17 cellular contexts compared by ENCODE assay signal in the genomic region with DNA sequence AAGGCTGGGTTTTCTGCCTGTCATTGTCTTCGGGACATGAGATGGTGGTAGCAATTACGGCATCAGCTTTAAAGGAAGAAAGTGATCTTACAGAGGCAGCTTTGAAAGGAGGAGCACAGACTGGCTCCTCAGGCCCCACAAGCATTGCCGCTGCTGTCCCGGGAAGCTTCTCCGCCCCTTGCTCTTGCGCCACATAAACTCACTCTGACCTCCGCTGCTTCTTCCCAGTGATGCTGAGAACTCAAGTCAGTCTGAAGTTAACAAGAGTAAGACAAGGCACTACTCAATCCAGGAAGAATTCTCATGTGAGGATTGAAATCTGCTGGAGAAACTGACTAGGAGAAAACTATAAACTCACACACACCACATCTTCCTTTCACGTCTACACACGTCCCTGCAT.
A peak's percentile ranks its signal among the peaks of the same experiment; 100 is the strongest.
DNase-seq lines count a peak whose midpoint lies in the region; ATAC-seq and TF ChIP-seq lines count a peak whose summit lies in the region.
"Had no signal": no experiment of that assay in that cellular context is flagged by ENCODE, and none has a peak within 500 bp of the region (broad histone marks: within the 10 kb centered on the region; RNA-seq: fewer than 3 reads in every experiment).

No MANE protein-coding gene starts in this region.

- H2BK20ac ChIP-seq in IMR-90 (ENCODE audit: low read depth, low read length): no peak overlapping the region

- H3K36me3 ChIP-seq in IMR-90 (ENCODE audit: control insufficient read depth, insufficient read depth, low read length): no peaks in the 10 kb centered on the region
- H3K36me3 ChIP-seq in mesenchymal stem cell (ENCODE audit: control insufficient read depth in 1 of 2, insufficient read depth in 2 of 2, low read depth in 1 of 2, low read length in 2 of 2): peaks cover 0 to 10% of the 10 kb centered on the region in 2 experiments
- H3K36me3 ChIP-seq in stomach: no peaks in the 10 kb centered on the region
- H3K36me3 ChIP-seq: MG63, SJCRH30 had no signal

- peak; percentile 89 for ATAC-seq in IMR-90 (ENCODE audit: low read depth)
- ATAC-seq: natural killer cell had no signal

- H3K4me1 ChIP-seq in IMR-90 (ENCODE audit: control insufficient read depth, insufficient read depth, low read length) (peaks cover 9% of the 10 kb centered on the region), mesenchymal stem cell (ENCODE audit: control insufficient read depth, insufficient read depth, low read depth, low read length) (no peaks in the 10 kb centered on the region), stomach (no peaks in the 10 kb centered on the region)
- H3K4me1 ChIP-seq: SJCRH30 had no signal

- no peak for TF ChIP-seq RAD21 in IMR-90 (IDR thresholded peaks at IDR 0.05; ENCODE audit: low read length)

- H3K27me3 ChIP-seq in IMR-90 (ENCODE audit: control insufficient read depth, insufficient read depth, low read length) (no peaks in the 10 kb centered on the region), mesenchymal stem cell (ENCODE audit: control insufficient read depth in 1 of 2, insufficient read depth in 1 of 2, low read length in 2 of 2) (no peaks in the 10 kb centered on the region), stomach (no peaks in the 10 kb centered on the region)
- H3K27me3 ChIP-seq: MG63, SJCRH30 had no signal

- H3K56ac ChIP-seq in IMR-90 (ENCODE audit: extremely low read depth, insufficient read depth, low read length): no peak overlapping the region

- dilution Hi-C loops in IMR-90 (cut with HindIII; ENCODE audit: low sequenced_read_pairs, unreplicated experiment): no loop called here

- no peak for TF ChIP-seq POLR2A in IMR-90 (IDR thresholded peaks at IDR 0.05; ENCODE audit: low read depth, low read length)
- no peak for TF ChIP-seq POLR2A in stomach (IDR thresholded peaks at IDR 0.05)

- peak overlapping the region; percentile 3 for H2AFZ ChIP-seq in IMR-90 (replicated peaks; ENCODE audit: low read length, poor library complexity)
- no peak overlapping the region for H2AFZ ChIP-seq in mesenchymal stem cell (ENCODE audit: low read depth, low read length)

- no peak overlapping the region for H2AK9ac ChIP-seq in IMR-90 (replicated peaks; ENCODE audit: low read depth, low read length, poor library complexity)

- DNase-seq in IMR-90: peak; percentile 67
- DNase-seq in fibroblast of peridontal ligament (ENCODE audit: extremely low read depth): peak; percentile 71
- DNase-seq in mesenchymal stem cell: peak; percentile 56
- DNase-seq in SHP77 treated with DMSO at 0.1 percent for 48 hours (lab: John Stamatoyannopoulos, UW): no peak
- no peak for DNase-seq in stomach
- DNase-seq in NCI-H2081 (lab: John Stamatoyannopoulos, UW): no peak
- no peak for DNase-seq in amniotic stem cell (lab: John Stamatoyannopoulos, UW)
- DNase-seq: anterior cingulate cortex, COR-L47, natural killer cell, NCI-H1930, NCI-H524 treated with DMSO at 0.1 percent for 48 hours, posterior cingulate gyrus, SJCRH30 had no signal

- H2BK12ac ChIP-seq in mesenchymal stem cell (ENCODE audit: low read length in 2 of 2): no peak overlapping the region

- no peak for TF ChIP-seq EP300 in stomach (IDR thresholded peaks at IDR 0.05)

- CTCF ChIA-PET in IMR-90 (lab: Yijun Ruan, JAX): interaction anchor here (1.0 kb wide), 1 partner anchor 20 kb away, joined by 3 read pairs; no protein-coding TSS in a partner anchor

- H3K27ac ChIP-seq in IMR-90 (ENCODE audit: insufficient read depth, low read length) (peak overlapping the region; percentile 65; the same call in 1 of the 2 replicates), VCaP (peak overlapping the region; percentile 30; the same call in 1 of the 2 replicates), mesenchymal stem cell (ENCODE audit: low read length, poor library complexity, severe bottlenecking) (no peak overlapping the region), stomach (no peak overlapping the region)
- H3K27ac ChIP-seq: SJCRH30 had no signal

- H3K23ac ChIP-seq in IMR-90 (ENCODE audit: low read depth, low read length) (no peak overlapping the region; the same call in 1 of the 2 replicates), mesenchymal stem cell (ENCODE audit: low read length in 2 of 2) (no peak overlapping the region)

- H4K91ac ChIP-seq in IMR-90 (ENCODE audit: insufficient read depth, low read depth, low read length) (no peak overlapping the region), mesenchymal stem cell (ENCODE audit: low read length) (no peak overlapping the region)

- H4K5ac ChIP-seq in IMR-90 (ENCODE audit: low read depth, low read length): no peak overlapping the region

- H4K20me1 ChIP-seq in IMR-90 (ENCODE audit: insufficient read depth, low read length): no peaks in the 10 kb centered on the region

- no peak for TF ChIP-seq CTCF in IMR-90 (conservative IDR thresholded peaks at IDR 0.05; ENCODE audit: low read depth, low read length)
- no peak for TF ChIP-seq CTCF in VCaP (conservative IDR thresholded peaks at IDR 0.05)
- no peak for TF ChIP-seq CTCF in stomach (IDR thresholded peaks at IDR 0.05)

- H2AK5ac ChIP-seq in IMR-90 (ENCODE audit: low read depth, low read length) (peak overlapping the region; percentile 0; the same call in 1 of the 2 replicates), mesenchymal stem cell (ENCODE audit: low read length, severe bottlenecking) (no peak overlapping the region)

- 0 out of 2 replicates have a peak overlapping the region, but pooled peaks have one; percentile 32 for H3K4me2 ChIP-seq in IMR-90 (ENCODE audit: low read depth, low read length)
- no peak overlapping the region for H3K4me2 ChIP-seq in mesenchymal stem cell (ENCODE audit: low read length, poor library complexity, severe bottlenecking)

- H3K4me3 ChIP-seq in IMR-90 (ENCODE audit: insufficient read depth, low read depth, low read length): no peak overlapping the region
- no peak overlapping the region for H3K4me3 ChIP-seq in mesenchymal stem cell (ENCODE audit: insufficient read depth in 1 of 2, low read depth in 1 of 2, low read length in 2 of 2)
- no peak overlapping the region for H3K4me3 ChIP-seq in stomach
- H3K4me3 ChIP-seq: MG63, SJCRH30, skin epidermis had no signal

- no peak overlapping the region for H3K14ac ChIP-seq in IMR-90 (replicated peaks; ENCODE audit: low read depth, low read length)
- H3K14ac ChIP-seq in mesenchymal stem cell (ENCODE audit: low read length in 2 of 2): no peak overlapping the region

- H3K9ac ChIP-seq in IMR-90 (ENCODE audit: low read depth, low read length): peak overlapping the region; percentile 9; the same call in 1 of the 2 replicates
- H3K9ac ChIP-seq in mesenchymal stem cell (ENCODE audit: low read length): peak overlapping the region; percentile 27

- no peak overlapping the region for H3K4ac ChIP-seq in IMR-90 (ENCODE audit: low read depth, low read length)
- no peak overlapping the region for H3K4ac ChIP-seq in mesenchymal stem cell (ENCODE audit: low read depth in 1 of 2, low read length in 2 of 2)

- in situ Hi-C loops in IMR-90 (cut with MboI; ENCODE audit: low sequenced_read_pairs): no loop called here

- intact Hi-C loops in IMR-90 (cut with micrococcal nuclease) (no loop called here), stomach (cut with DNase I; ENCODE audit: low total_unique reads) (no loop called here)

- POLR2A ChIA-PET in IMR-90 (lab: Charles Lee; ENCODE audit: unreplicated experiment): no interaction called here

- H3K9me3 ChIP-seq in IMR-90 (ENCODE audit: control insufficient read depth, insufficient read depth, low read length) (no peaks in the 10 kb centered on the region), mesenchymal stem cell (ENCODE audit: control insufficient read depth, low read length) (no peaks in the 10 kb centered on the region), stomach (no peaks in the 10 kb centered on the region)
- H3K9me3 ChIP-seq: MG63, SJCRH30 had no signal

- H3K9me1 ChIP-seq in IMR-90 (ENCODE audit: insufficient read depth, low read length): peaks cover 3% of the 10 kb centered on the region; the same call in 1 of the 2 replicates

- H2BK15ac ChIP-seq in IMR-90 (ENCODE audit: low read depth, low read length) (no peak overlapping the region), mesenchymal stem cell (ENCODE audit: low read depth, poor library complexity, severe bottlenecking) (no peak overlapping the region)

- H3K18ac ChIP-seq in IMR-90 (ENCODE audit: low read depth, low read length): peak overlapping the region; percentile 16; the same call in 1 of the 2 replicates
- H3K18ac ChIP-seq in mesenchymal stem cell (ENCODE audit: low read depth in 1 of 2, low read length in 2 of 2): no peak overlapping the region

- no CpG with 5 or more reads among the region's 9 CpGs for WGBS in IMR-90 (ENCODE audit: extremely low coverage in 2 of 2, insufficient read length in 1 of 2), 2 experiments
- WGBS in mesenchymal stem cell: 92% methylated on average over 7 of the region's 9 CpGs
- WGBS in stomach, 5 donors: 74 to 89% (median 87%) methylated on average over 9 of the region's 9 CpGs

- H4K8ac ChIP-seq in IMR-90 (ENCODE audit: low read depth in 2 of 2, low read length in 2 of 2) (peak overlapping the region in 1 of 2 experiments; percentile 50; a peak in 1 of 4 replicates), mesenchymal stem cell (ENCODE audit: low read length) (no peak overlapping the region)

- H2BK5ac ChIP-seq in IMR-90 (ENCODE audit: low read depth, low read length, poor library complexity, severe bottlenecking) (no peak overlapping the region), mesenchymal stem cell (ENCODE audit: low read depth, low read length, poor library complexity, severe bottlenecking) (no peak overlapping the region)

- BruUV-seq in IMR-90 (replicated peaks; lab: Mats Ljungman, UMichigan): no TSS peak

- H3K79me1 ChIP-seq in IMR-90 (ENCODE audit: low read depth in 1 of 2, low read length in 2 of 2): no peaks in the 10 kb centered on the region
- H3K79me1 ChIP-seq in mesenchymal stem cell (replicated peaks; ENCODE audit: low read length, poor library complexity, severe bottlenecking): no peaks in the 10 kb centered on the region

- no peak overlapping the region for H2BK120ac ChIP-seq in IMR-90 (ENCODE audit: low read depth, low read length)
- no peak overlapping the region for H2BK120ac ChIP-seq in mesenchymal stem cell (ENCODE audit: low read depth, low read length)

TF ChIP-seq in IMR-90, 13 proteins besides CTCF, POLR2A, EP300 and RAD21:
- no peak for TF ChIP-seq FOS (IDR thresholded peaks at IDR 0.05; ENCODE audit: low read depth, low read length)
- TF ChIP-seq CEBPB (IDR thresholded peaks at IDR 0.05; ENCODE audit: low read depth, low read length): peak; percentile 85
- TF ChIP-seq NFE2L2 (IDR thresholded peaks at IDR 0.05; ENCODE audit: low read depth, low read length): no peak
- TF ChIP-seq SMC3 (IDR thresholded peaks at IDR 0.05; ENCODE audit: low read depth, low read length): no peak
- TF ChIP-seq, protein P1, sequence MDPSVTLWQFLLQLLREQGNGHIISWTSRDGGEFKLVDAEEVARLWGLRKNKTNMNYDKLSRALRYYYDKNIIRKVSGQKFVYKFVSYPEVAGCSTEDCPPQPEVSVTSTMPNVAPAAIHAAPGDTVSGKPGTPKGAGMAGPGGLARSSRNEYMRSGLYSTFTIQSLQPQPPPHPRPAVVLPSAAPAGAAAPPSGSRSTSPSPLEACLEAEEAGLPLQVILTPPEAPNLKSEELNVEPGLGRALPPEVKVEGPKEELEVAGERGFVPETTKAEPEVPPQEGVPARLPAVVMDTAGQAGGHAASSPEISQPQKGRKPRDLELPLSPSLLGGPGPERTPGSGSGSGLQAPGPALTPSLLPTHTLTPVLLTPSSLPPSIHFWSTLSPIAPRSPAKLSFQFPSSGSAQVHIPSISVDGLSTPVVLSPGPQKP (IDR thresholded peaks at IDR 0.05; ENCODE audit: borderline replicate concordance, low read depth, low read length): no peak
TF ChIP-seq in IMR-90: peak in this region for 1.

Comparison
In these comparisons a context has a peak if more than half of its experiments do, and no peak if none do; other contexts are left out.
1. DNase-seq: peak in IMR-90 (single experiment), fibroblast of peridontal ligament (single experiment) and mesenchymal stem cell (single experiment); none in SHP77 treated with DMSO at 0.1 percent for 48 hours (single experiment), stomach (single experiment), NCI-H2081 (0 of 2) and amniotic stem cell (single experiment).
2. H3K27ac ChIP-seq: peak in IMR-90 (single experiment) and VCaP (single experiment); none in mesenchymal stem cell (single experiment) and stomach (0 of 5).